ENCODE assay signal across 8 cellular contexts in the genomic region with DNA sequence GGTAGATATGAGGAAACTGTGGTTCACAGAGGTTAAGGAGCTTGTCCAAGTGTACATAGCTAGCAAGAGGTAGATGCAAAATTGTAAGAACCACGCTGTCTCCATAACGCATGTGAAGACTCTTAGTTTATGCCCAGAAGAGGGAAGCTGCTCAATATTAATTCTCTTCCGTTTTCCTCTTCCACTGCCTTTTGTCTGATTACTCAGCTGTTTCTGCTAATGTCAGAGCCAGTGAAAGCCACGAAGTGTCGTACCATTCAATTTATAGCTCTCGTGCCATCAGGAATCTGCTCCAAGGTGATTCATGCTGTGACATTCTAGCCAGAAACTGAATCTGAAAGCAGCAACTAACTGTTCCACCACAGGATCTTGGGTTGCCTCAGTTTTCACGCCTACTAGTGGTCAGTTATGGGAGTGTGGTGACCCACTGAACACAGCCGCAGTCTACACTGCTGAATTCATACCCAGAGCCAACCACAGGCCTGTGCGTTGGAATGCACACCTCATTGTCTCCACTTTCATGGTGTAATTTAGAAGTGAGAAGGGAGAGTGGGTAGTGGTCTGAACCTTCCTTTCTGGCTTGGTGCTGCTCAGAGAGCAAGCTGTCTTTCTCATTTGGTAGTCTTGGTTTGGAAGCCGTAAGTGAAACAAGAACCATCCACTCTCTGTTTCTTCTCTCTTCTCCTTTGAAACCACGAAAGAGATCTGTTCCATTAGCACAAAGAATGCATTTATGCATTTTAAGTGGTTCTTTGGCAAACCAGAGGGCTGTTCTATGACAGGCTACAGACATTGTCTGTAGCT.
DNase-seq lines count a peak whose midpoint lies in the region; ATAC-seq and TF ChIP-seq lines count a peak whose summit lies in the region.

No MANE protein-coding gene starts in this region.

- H3K4me3 ChIP-seq in NB4 (ENCODE audit: low read depth, low read length), result no peak overlapping the region

- intact Hi-C loops in activated CD4-positive, alpha-beta memory T cell treated with anti-CD3 and anti-CD28 coated beads for 36 hours (cut with micrococcal nuclease), result loop anchor here (1.0 to 5.0 kb wide), 7 partner anchors 25 to 680 kb away; partner anchors contain the start of genes KRR1 and PHLDA1

- no peak for TF ChIP-seq POLR2A in NB4 (IDR thresholded peaks at IDR 0.05; ENCODE audit: extremely low read depth, insufficient read length)

- H3K4me1 Mint-ChIP-seq in activated CD4-positive, alpha-beta memory T cell treated with anti-CD3 and anti-CD28 coated beads for 36 hours (ENCODE audit: low read depth), result peaks cover 16% of the 10 kb centered on the region
- no peaks in the 10 kb centered on the region for H3K4me1 Mint-ChIP-seq in endothelial cell (ENCODE audit: unreplicated experiment)
- peaks cover 15 to 27% of the 10 kb centered on the region in 2 donors for H3K4me1 Mint-ChIP-seq in stimulated activated naive B cell treated with anti-CD40 and anti-IgM and Interleukin-4, amounts not matched to agents 10 μg/mL and 1 μg/mL and 100 μg/mL, for 72 hours

- POLR2A ChIA-PET in activated CD4-positive, alpha-beta memory T cell treated with anti-CD3 and anti-CD28 coated beads for 36 hours (lab: Charles Lee), result interaction anchor here (0.7 to 1.6 kb wide), 9 partner anchors 14 to 680 kb away, joined by 3 to 8 read pairs (median 5); partner anchors contain the start of genes BBS10 and GLIPR1

- H3K4me3 Mint-ChIP-seq in activated CD4-positive, alpha-beta memory T cell treated with anti-CD3 and anti-CD28 coated beads for 36 hours, result peak overlapping the region; percentile 16
- H3K4me3 Mint-ChIP-seq in endothelial cell (ENCODE audit: unreplicated experiment), result no peak overlapping the region
- H3K4me3 Mint-ChIP-seq in stimulated activated naive B cell treated with anti-CD40 and anti-IgM and Interleukin-4, amounts not matched to agents 10 μg/mL and 1 μg/mL and 100 μg/mL, for 72 hours, result peak overlapping the region; percentile 74 to 77

- CTCF ChIA-PET in activated CD4-positive, alpha-beta memory T cell treated with anti-CD3 and anti-CD28 coated beads for 36 hours (lab: Charles Lee), result interaction anchor here (0.8 to 2.8 kb wide), 13 partner anchors 14 to 767 kb away, joined by 3 to 15 read pairs (median 3); partner anchors contain the start of genes BBS10 and GLIPR1L2

- H3K9me3 Mint-ChIP-seq in activated CD4-positive, alpha-beta memory T cell treated with anti-CD3 and anti-CD28 coated beads for 36 hours, result no peaks in the 10 kb centered on the region
- no peaks in the 10 kb centered on the region for H3K9me3 Mint-ChIP-seq in endothelial cell (ENCODE audit: unreplicated experiment)
- no peaks in the 10 kb centered on the region for H3K9me3 Mint-ChIP-seq in stimulated activated naive B cell treated with anti-CD40 and anti-IgM and Interleukin-4, amounts not matched to agents 10 μg/mL and 1 μg/mL and 100 μg/mL, for 72 hours

- no peaks in the 10 kb centered on the region for H3K36me3 Mint-ChIP-seq in activated CD4-positive, alpha-beta memory T cell treated with anti-CD3 and anti-CD28 coated beads for 36 hours
- H3K36me3 Mint-ChIP-seq in endothelial cell (ENCODE audit: low read depth, unreplicated experiment), result no peaks in the 10 kb centered on the region
- no peaks in the 10 kb centered on the region for H3K36me3 Mint-ChIP-seq in stimulated activated naive B cell treated with anti-CD40 and anti-IgM and Interleukin-4, amounts not matched to agents 10 μg/mL and 1 μg/mL and 100 μg/mL, for 72 hours

- ATAC-seq in HG02623 (IDR thresholded peaks at IDR 0.05; ENCODE audit: unreplicated experiment), result peak; percentile 99
- peak; percentile 94 to 97 for ATAC-seq in stimulated activated naive B cell treated with anti-CD40 and anti-IgM and Interleukin-4, amounts not matched to agents 10 μg/mL and 1 μg/mL and 100 μg/mL, for 72 hours (replicated peaks)

- H3K27ac Mint-ChIP-seq in activated CD4-positive, alpha-beta memory T cell treated with anti-CD3 and anti-CD28 coated beads for 36 hours, result peak overlapping the region; percentile 25
- H3K27ac Mint-ChIP-seq in endothelial cell (ENCODE audit: unreplicated experiment), result peak overlapping the region; percentile 67
- peak overlapping the region; percentile 88 for H3K27ac Mint-ChIP-seq in stimulated activated naive B cell treated with anti-CD40 and anti-IgM and Interleukin-4, amounts not matched to agents 10 μg/mL and 1 μg/mL and 100 μg/mL, for 72 hours

- TF ChIP-seq CTCF in NB4 (IDR thresholded peaks at IDR 0.05; ENCODE audit: low read depth, low read length), result peak; percentile 78
- peak; percentile 74 for TF ChIP-seq CTCF in endothelial cell (IDR thresholded peaks at IDR 0.05; ENCODE audit: unreplicated experiment)

- peak; percentile 5 for DNase-seq in NCI-H1694 treated with DMSO at 0.1 percent for 48 hours (lab: John Stamatoyannopoulos, UW)
- no peak for DNase-seq in NCI-H1694 (lab: John Stamatoyannopoulos, UW)
- peak; percentile 55 for DNase-seq in NB4 (ENCODE audit: low read depth)
- DNase-seq in activated CD4-positive, alpha-beta memory T cell treated with anti-CD3 and anti-CD28 coated beads for 36 hours, result peak; percentile 91
- peak; percentile 59 for DNase-seq in endothelial cell (ENCODE audit: low spot score)
- peak; percentile 95 for DNase-seq in myocyte (ENCODE audit: low read depth)
- DNase-seq in stimulated activated naive B cell treated with anti-CD40 and anti-IgM and Interleukin-4, amounts not matched to agents 10 μg/mL and 1 μg/mL and 100 μg/mL, for 72 hours, result peak; percentile 74

- H3K27me3 Mint-ChIP-seq in activated CD4-positive, alpha-beta memory T cell treated with anti-CD3 and anti-CD28 coated beads for 36 hours, result peaks cover 12% of the 10 kb centered on the region
- H3K27me3 Mint-ChIP-seq in endothelial cell (ENCODE audit: unreplicated experiment), result no peaks in the 10 kb centered on the region
- no peaks in the 10 kb centered on the region for H3K27me3 Mint-ChIP-seq in stimulated activated naive B cell treated with anti-CD40 and anti-IgM and Interleukin-4, amounts not matched to agents 10 μg/mL and 1 μg/mL and 100 μg/mL, for 72 hours

Comparison
In these comparisons a context has a peak if more than half of its experiments do, and no peak if none do; other contexts are left out.
1. H3K27ac Mint-ChIP-seq: peak in every context shown above with its lines; median percentile 88 in stimulated activated naive B cell treated with anti-CD40 and anti-IgM and Interleukin-4, amounts not matched to agents 10 μg/mL and 1 μg/mL and 100 μg/mL, for 72 hours; 67 in endothelial cell; 25 in activated CD4-positive, alpha-beta memory T cell treated with anti-CD3 and anti-CD28 coated beads for 36 hours.